ENCODE assay signal across 26 cellular contexts in the genomic region with DNA sequence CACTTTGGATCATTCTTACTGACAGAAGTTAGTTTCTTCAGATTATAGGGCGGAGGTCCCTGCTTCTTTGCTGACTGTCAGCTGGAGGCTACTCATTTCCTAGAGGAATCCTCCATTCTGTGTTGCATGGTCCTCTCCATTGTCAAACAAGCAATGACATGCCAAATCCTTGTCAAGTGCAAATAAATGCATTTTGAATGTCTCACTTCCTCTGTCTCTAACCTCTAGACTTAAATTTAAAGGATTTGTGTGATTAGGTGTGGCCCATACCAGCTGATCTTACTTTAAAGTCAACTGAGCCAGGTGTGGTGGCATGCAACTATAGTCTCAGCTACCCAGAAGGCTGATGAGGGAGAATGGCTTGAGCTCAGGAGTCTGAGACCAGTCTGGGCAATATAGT.
"Had no signal": no experiment of that assay in that cellular context is flagged by ENCODE, and none has a peak within 500 bp of the region (broad histone marks: within the 10 kb centered on the region; RNA-seq: fewer than 3 reads in every experiment).

No MANE protein-coding gene starts in this region.

- H3K4me1 ChIP-seq: left lung, lower lobe of right lung, neural progenitor cell, right atrium auricular region, right lobe of liver, tibial nerve, uterus had no signal

- H3K9ac ChIP-seq: neural progenitor cell had no signal

- H2AFZ ChIP-seq: neural progenitor cell had no signal

- DNase-seq: immature natural killer cell; kidney; left colon; left lung; lower lobe of right lung; mesendoderm; naive B cell; natural killer cell; nephron progenitor cell; ovary; right lobe of liver; stimulated activated CD4-positive, alpha-beta T cell treated with anti-CD3 and anti-CD28 coated beads, Interleukin-1b, Interleukin-23, amount 100 ng/mL, for 48 hours; stimulated activated CD4-positive, alpha-beta T cell treated with anti-CD3 and anti-CD28 coated beads, Interleukin-2, amount 100 ng/mL, for 48 hours; stimulated activated CD4-positive, alpha-beta T cell treated with anti-CD3 and anti-CD28 coated beads, Interleukin-4, amount 100 ng/mL, for 4 hours; stimulated activated CD8-positive, alpha-beta memory T cell treated with anti-CD3 and anti-CD28 coated beads, Interleukin-4, amount 100 ng/mL, for 48 hours; stimulated activated naive CD4-positive, alpha-beta T cell treated with Interleukin-2 at 50 U/mL for 16 hours; stimulated activated naive CD8-positive, alpha-beta T cell treated with anti-CD3 and anti-CD28 coated beads, Interleukin-15, amount 100 ng/mL, for 72 hours; substantia nigra; uterus had no signal

- H3K36me3 ChIP-seq: left lung, lower lobe of right lung, neural progenitor cell, neutrophil, ovary, right atrium auricular region, right lobe of liver, tibial nerve, uterus had no signal

- H3K4me2 ChIP-seq: neural progenitor cell, smooth muscle cell had no signal

- ATAC-seq: left colon; left lung; lower lobe of right lung; natural killer cell; right lobe of liver; stimulated activated memory B cell treated with anti-CD40 and anti-IgM and Interleukin-4, amounts not matched to agents 10 μg/mL and 1 μg/mL and 100 μg/mL, for 72 hours; stimulated activated naive CD8-positive, alpha-beta T cell treated with anti-CD3 and anti-CD28 coated beads, Interleukin-15, amount 100 ng/mL, for 72 hours had no signal

- H3K9me3 ChIP-seq: lower lobe of right lung, neutrophil, ovary, right lobe of liver, uterus had no signal

- H3K27me3 ChIP-seq: left lung, neural progenitor cell, neutrophil, ovary, right atrium auricular region, right lobe of liver, tibial nerve, uterus had no signal

- H3K27ac ChIP-seq: left lung, lower lobe of right lung, neural progenitor cell, neutrophil, ovary, right atrium auricular region, right lobe of liver, tibial nerve, uterus had no signal

- FAIRE-seq: islet of Langerhans, kidney had no signal

- H3K4me3 ChIP-seq: left lung, lower lobe of right lung, neural progenitor cell, ovary, right atrium auricular region, right lobe of liver, smooth muscle cell, tibial nerve, uterus had no signal
